In genomic region chr3:186826978-186827857, GRCh38 we compare ENCODE assay signal across 8 cellular contexts. TPM values are rescaled to one million over a fixed set of nuclear protein-coding genes. Genes with fewer than 3 reads are reported as not detected.
DNase-seq lines count a peak whose midpoint lies in the region; ATAC-seq lines count a peak whose summit lies in the region.

No MANE protein-coding gene starts in this region.

- peaks cover 23% of the 10 kb centered on the region for H3K4me1 ChIP-seq in CD8-positive, alpha-beta memory T cell (ENCODE audit: insufficient read depth, low read length)

- DNase-seq in CD8-positive, alpha-beta memory T cell, result peak; percentile 82 to 92 (median 85)
- DNase-seq in HT1080 (ENCODE audit: low read depth) (peak; percentile 85), mesenteric fat pad (ENCODE audit: low spot score) (peak; percentile 94)
- DNase-seq in NK-92 treated with Interleukin-12 subunit alpha and Interleukin-12 subunit beta, amount 100 ng/mL, for 24 hours (lab: John Stamatoyannopoulos, UW), result peak; percentile 77
- peak in 2 of 3 experiments; percentile 71 to 80 for DNase-seq in activated CD8-positive, alpha-beta memory T cell treated with anti-CD3 and anti-CD28 coated beads for 48 hours (ENCODE audit: low read depth in 2 of 3, low spot score in 2 of 3)
- DNase-seq in effector memory CD8-positive, alpha-beta T cell, result peak; percentile 79 to 85 (median 79)
- DNase-seq in stimulated activated CD8-positive, alpha-beta memory T cell treated with anti-CD3 and anti-CD28 coated beads, Interleukin-12 subunit alpha, Interleukin-12 subunit beta, amount 100 ng/mL, for 4 hours (ENCODE audit: low read depth), result peak; percentile 81

- H3K4me3 Mint-ChIP-seq in CD8-positive, alpha-beta memory T cell, result peak overlapping the region; percentile 62 to 89 (median 71)
- peak overlapping the region; percentile 47 to 68 for H3K4me3 Mint-ChIP-seq in effector memory CD8-positive, alpha-beta T cell

- peak overlapping the region in 1 of 8 donors; percentile 73 for H3K27ac Mint-ChIP-seq in CD8-positive, alpha-beta memory T cell
- H3K27ac Mint-ChIP-seq in effector memory CD8-positive, alpha-beta T cell, result peak overlapping the region in 1 of 2 donors; percentile 29

- POLR2A ChIA-PET in CD8-positive, alpha-beta memory T cell (lab: Charles Lee), result interaction anchor here (1.0 to 1.9 kb wide), 6 partner anchors 21 to 312 kb away, joined by 3 to 13 read pairs (median 4); partner anchors contain the start of genes EIF4A2, RFC4, RPL39L and ST6GAL1

- H3K36me3 Mint-ChIP-seq in CD8-positive, alpha-beta memory T cell, result no peaks in the 10 kb centered on the region
- H3K36me3 Mint-ChIP-seq in effector memory CD8-positive, alpha-beta T cell (ENCODE audit: insufficient read depth), result peaks cover 12% of the 10 kb centered on the region

- H3K36me3 ChIP-seq in CD8-positive, alpha-beta memory T cell (ENCODE audit: insufficient read depth, low read length), result no peaks in the 10 kb centered on the region

- peak overlapping the region; percentile 68 for H3K4me3 ChIP-seq in CD8-positive, alpha-beta memory T cell (ENCODE audit: low read length)

- peaks cover 8 to 25% (median 11%) of the 10 kb centered on the region in 3 donors for H3K4me1 Mint-ChIP-seq in CD8-positive, alpha-beta memory T cell
- H3K4me1 Mint-ChIP-seq in effector memory CD8-positive, alpha-beta T cell (ENCODE audit: low read depth in 2 of 2), result peaks cover 10 to 11% of the 10 kb centered on the region in 2 donors

- CTCF ChIA-PET in CD8-positive, alpha-beta memory T cell (lab: Charles Lee), result interaction anchor here (0.7 to 13.3 kb wide), 7 partner anchors 22 to 338 kb away, joined by 3 to 217 read pairs (median 5); partner anchors contain the start of genes AHSG and RPL39L

- H3K27ac ChIP-seq in CD8-positive, alpha-beta memory T cell (ENCODE audit: low read depth, low read length), result no peak overlapping the region

- H3K9me3 ChIP-seq in CD8-positive, alpha-beta memory T cell (ENCODE audit: low read length), result no peaks in the 10 kb centered on the region

- peaks cover 28 to 50% of the 10 kb centered on the region in 2 donors for H3K27me3 Mint-ChIP-seq in CD8-positive, alpha-beta memory T cell
- peaks cover 31 to 67% of the 10 kb centered on the region in 2 donors for H3K27me3 Mint-ChIP-seq in effector memory CD8-positive, alpha-beta T cell

- peaks cover 28% of the 10 kb centered on the region for H3K27me3 ChIP-seq in CD8-positive, alpha-beta memory T cell (ENCODE audit: insufficient read depth, low read length, poor library complexity, severe bottlenecking)

- H3K9me3 Mint-ChIP-seq in CD8-positive, alpha-beta memory T cell, result no peaks in the 10 kb centered on the region
- H3K9me3 Mint-ChIP-seq in effector memory CD8-positive, alpha-beta T cell, result no peaks in the 10 kb centered on the region

- ATAC-seq in GM21360 (IDR thresholded peaks at IDR 0.05; ENCODE audit: unreplicated experiment), result peak; percentile 90
- ATAC-seq in effector memory CD8-positive, alpha-beta T cell (replicated peaks), result peak; percentile 96

RNA-seq across cellular contexts. Expression of gene ADIPOQ, which starts 15.3 kb away (rescaled TPM):
- total RNA-seq in CD8-positive, alpha-beta memory T cell, result not detected
- polyA plus RNA-seq in CD8-positive, alpha-beta memory T cell, result not detected
- not detected in 2 replicates for total RNA-seq in HT1080 (2014; rRNA removed; shearing (Covaris generic))
- not detected in 2 replicates for polyA plus RNA-seq in HT1080 (2015; cell fraction: cytosol; rRNA removed)
- polyA plus RNA-seq in HT1080 (2015; cell fraction: nucleus; rRNA removed), result not detected in 2 replicates
- total RNA-seq in mesenteric fat pad, result 1,676 TPM

RNA-seq across cellular contexts. Expression of gene RFC4, which starts 20.9 kb away (rescaled TPM):
- 100 to 1,000 TPM; 106 to 110 TPM for total RNA-seq in CD8-positive, alpha-beta memory T cell
- polyA plus RNA-seq in CD8-positive, alpha-beta memory T cell, result 23.9 TPM
- total RNA-seq in HT1080 (2014; rRNA removed; shearing (Covaris generic)), result 84.7 and 95.1 TPM in 2 replicates
- 70.1 and 73.3 TPM in 2 replicates for polyA plus RNA-seq in HT1080 (2015; cell fraction: cytosol; rRNA removed)
- polyA plus RNA-seq in HT1080 (2015; cell fraction: nucleus; rRNA removed), result 113 and 122 TPM in 2 replicates
- total RNA-seq in mesenteric fat pad, result 6.4 TPM

RNA-seq across cellular contexts. Expression of gene EIF4A2, which starts 43.8 kb away (rescaled TPM):
- total RNA-seq in CD8-positive, alpha-beta memory T cell, result 100 to 1,000 TPM; 563 to 564 TPM
- polyA plus RNA-seq in CD8-positive, alpha-beta memory T cell, result 211 TPM
- total RNA-seq in HT1080 (2014; rRNA removed; shearing (Covaris generic)), result 557 and 581 TPM in 2 replicates
- polyA plus RNA-seq in HT1080 (2015; cell fraction: cytosol; rRNA removed), result 725 and 893 TPM in 2 replicates
- polyA plus RNA-seq in HT1080 (2015; cell fraction: nucleus; rRNA removed), result 2,088 and 2,429 TPM in 2 replicates
- total RNA-seq in mesenteric fat pad, result 237 TPM

Comparison
In these comparisons a context has a peak if more than half of its experiments do, and no peak if none do; other contexts are left out.
1. RNA of gene ADIPOQ, which starts 15.3 kb away (total RNA-seq): 1,676 TPM in mesenteric fat pad (single experiment); not detected in CD8-positive, alpha-beta memory T cell and not detected in HT1080; every median in the first group is over 1,000 times any median in the second.
2. RNA of gene RFC4, which starts 20.9 kb away (total RNA-seq): 106 to 110 TPM in CD8-positive, alpha-beta memory T cell and 84.7 to 95.1 TPM in HT1080; 6.4 TPM in mesenteric fat pad (single experiment); every median in the first group is over 10 times any median in the second.
3. Peak in every context shown above with its lines, with median percentiles within 50 percentile points of each other: DNase-seq.